1 cellular context compared by ENCODE assay signal in genomic region chr3:74442683-74443082, GRCh38.
TF ChIP-seq lines count a peak whose summit lies in the region.

No MANE protein-coding gene starts in this region.

TF ChIP-seq in SK-N-SH, 30 proteins besides CTCF, POLR2A, EP300 and RAD21 (continued from another document):
- TF ChIP-seq FOXM1 (IDR thresholded peaks at IDR 0.05; ENCODE audit: low read depth) (no peak), FOSL2 (IDR thresholded peaks at IDR 0.05; ENCODE audit: borderline replicate concordance, low read depth) (no peak), RXRA (IDR thresholded peaks at IDR 0.05; ENCODE audit: borderline replicate concordance, low read depth) (no peak)
